In genomic region chr12:109912790-109913189, GRCh38 we compare ENCODE assay signal across 23 cellular contexts.
"Had no signal": no experiment of that assay in that cellular context is flagged by ENCODE, and none has a peak within 500 bp of the region (broad histone marks: within the 10 kb centered on the region; RNA-seq: fewer than 3 reads in every experiment).

No MANE protein-coding gene starts in this region.

- H3K27ac ChIP-seq: brain microvascular endothelial cell, esophagus squamous epithelium, psoas muscle, upper lobe of right lung had no signal

- H3K4me1 ChIP-seq: psoas muscle, upper lobe of right lung had no signal

- DNase-seq: activated CD4-positive, alpha-beta T cell treated with anti-CD3 and anti-CD28 coated beads, Interleukin-2, amount 10 ng/mL, durations not matched to agents 24 days and 14 days; activated CD4-positive, CD25-positive, alpha-beta regulatory T cell; activated CD8-positive, alpha-beta T cell treated with anti-CD3 and anti-CD28 coated beads for 36 hours; activated effector memory CD4-positive, alpha-beta T cell treated with Interleukin-2 at 50 U/mL for 16 hours; activated T-cell treated with anti-CD3 and anti-CD28 coated beads, Interleukin-2, amount 50 U/mL, for 1 hour; brain microvascular endothelial cell; central memory CD4-positive, alpha-beta T cell; cortex of kidney; effector CD4-positive, alpha-beta T cell; esophagus squamous epithelium; hippocampal formation; islet precursor cell; left colon; mammary epithelial cell; midbrain; psoas muscle; right cardiac atrium; small intestine; stimulated activated CD4-positive, alpha-beta T cell treated with anti-CD3 and anti-CD28 coated beads, Interleukin-4, amount 100 ng/mL, for 24 hours; T-helper 1 cell; T-helper 9 cell; upper lobe of right lung had no signal

- H3K9me3 ChIP-seq: esophagus squamous epithelium, psoas muscle, upper lobe of right lung had no signal

- H3K9me3 Mint-ChIP-seq: activated CD4-positive, alpha-beta T cell treated with anti-CD3 and anti-CD28 coated beads, Interleukin-2, amount 10 ng/mL, durations not matched to agents 24 days and 14 days; activated CD8-positive, alpha-beta T cell treated with anti-CD3 and anti-CD28 coated beads for 36 hours; stimulated activated effector memory CD8-positive, alpha-beta T cell treated with anti-CD3 and anti-CD28 coated beads, Interleukin-12 subunit alpha, Interleukin-12 subunit beta, amount 100 ng/mL, for 72 hours had no signal

- H3K4me1 Mint-ChIP-seq: activated CD4-positive, alpha-beta T cell treated with anti-CD3 and anti-CD28 coated beads, Interleukin-2, amount 10 ng/mL, durations not matched to agents 24 days and 14 days; stimulated activated effector memory CD8-positive, alpha-beta T cell treated with anti-CD3 and anti-CD28 coated beads, Interleukin-12 subunit alpha, Interleukin-12 subunit beta, amount 100 ng/mL, for 72 hours had no signal

- H3K4me3 ChIP-seq: esophagus squamous epithelium, psoas muscle, upper lobe of right lung had no signal

- H3K4me3 Mint-ChIP-seq: activated CD4-positive, alpha-beta T cell treated with anti-CD3 and anti-CD28 coated beads, Interleukin-2, amount 10 ng/mL, durations not matched to agents 24 days and 14 days; activated CD8-positive, alpha-beta T cell treated with anti-CD3 and anti-CD28 coated beads for 36 hours; stimulated activated effector memory CD8-positive, alpha-beta T cell treated with anti-CD3 and anti-CD28 coated beads, Interleukin-12 subunit alpha, Interleukin-12 subunit beta, amount 100 ng/mL, for 72 hours had no signal

- H3K27ac Mint-ChIP-seq: activated CD4-positive, alpha-beta T cell treated with anti-CD3 and anti-CD28 coated beads, Interleukin-2, amount 10 ng/mL, durations not matched to agents 24 days and 14 days; activated CD8-positive, alpha-beta T cell treated with anti-CD3 and anti-CD28 coated beads for 36 hours had no signal

- H3K27me3 ChIP-seq: brain microvascular endothelial cell, esophagus squamous epithelium, upper lobe of right lung had no signal

- H3K27me3 Mint-ChIP-seq: activated CD4-positive, alpha-beta T cell treated with anti-CD3 and anti-CD28 coated beads, Interleukin-2, amount 10 ng/mL, durations not matched to agents 24 days and 14 days; activated CD8-positive, alpha-beta T cell treated with anti-CD3 and anti-CD28 coated beads for 36 hours had no signal

- ATAC-seq: activated CD8-positive, alpha-beta T cell treated with anti-CD3 and anti-CD28 coated beads for 36 hours; left colon; psoas muscle; stimulated activated effector memory CD8-positive, alpha-beta T cell treated with anti-CD3 and anti-CD28 coated beads, Interleukin-12 subunit alpha, Interleukin-12 subunit beta, amount 100 ng/mL, for 72 hours; upper lobe of right lung had no signal
